In genomic region chr11:62508336-62509058, GRCh38 we compare ENCODE assay signal across 8 cellular contexts. TPM values are rescaled to one million over a fixed set of nuclear protein-coding genes. Genes with fewer than 3 reads are reported as not detected.
DNase-seq lines count a peak whose midpoint lies in the region; ATAC-seq and TF ChIP-seq lines count a peak whose summit lies in the region.

No MANE protein-coding gene starts in this region.

- H3K4me1 Mint-ChIP-seq in brain: peaks cover 49% of the 10 kb centered on the region

- H3K27me3 Mint-ChIP-seq in brain: peaks cover 36% of the 10 kb centered on the region

- no peaks in the 10 kb centered on the region for H3K36me3 Mint-ChIP-seq in brain

- ATAC-seq in HG02938 (IDR thresholded peaks at IDR 0.05; ENCODE audit: unreplicated experiment) (no peak), HG03457 (IDR thresholded peaks at IDR 0.05; ENCODE audit: unreplicated experiment) (no peak)

- H3K4me3 Mint-ChIP-seq in brain: peak overlapping the region; percentile 49 to 71 (median 59)

- peak in 1 of 2 experiments; percentile 62 for TF ChIP-seq CTCF in brain (conservative IDR thresholded peaks at IDR 0.05)

- peak overlapping the region; percentile 61 to 91 (median 76) for H3K27ac Mint-ChIP-seq in brain

- peaks cover 0 to 2% (median 0%) of the 10 kb centered on the region in 5 experiments for H3K9me3 Mint-ChIP-seq in brain

- DNase-seq in NCI-H1417 (lab: John Stamatoyannopoulos, UW) (peak; percentile 38 to 64 (median 53)), NCI-H1417 treated with DMSO at 0.1 percent for 48 hours (lab: John Stamatoyannopoulos, UW) (no peak), NCI-H226 (peak; percentile 57), iPS DF 4.7 (ENCODE audit: extremely low read depth, low spot score) (peak; percentile 49), retina (peak; percentile 86)

RNA-seq across cellular contexts. Expression of gene AHNAK, which starts 38.1 kb away (rescaled TPM):
- polyA plus RNA-seq in brain (ENCODE audit: insufficient read depth, low read depth, low replicate concordance): 17.2 TPM
